Comparison of ENCODE assay signal across 8 cellular contexts in the genomic region with DNA sequence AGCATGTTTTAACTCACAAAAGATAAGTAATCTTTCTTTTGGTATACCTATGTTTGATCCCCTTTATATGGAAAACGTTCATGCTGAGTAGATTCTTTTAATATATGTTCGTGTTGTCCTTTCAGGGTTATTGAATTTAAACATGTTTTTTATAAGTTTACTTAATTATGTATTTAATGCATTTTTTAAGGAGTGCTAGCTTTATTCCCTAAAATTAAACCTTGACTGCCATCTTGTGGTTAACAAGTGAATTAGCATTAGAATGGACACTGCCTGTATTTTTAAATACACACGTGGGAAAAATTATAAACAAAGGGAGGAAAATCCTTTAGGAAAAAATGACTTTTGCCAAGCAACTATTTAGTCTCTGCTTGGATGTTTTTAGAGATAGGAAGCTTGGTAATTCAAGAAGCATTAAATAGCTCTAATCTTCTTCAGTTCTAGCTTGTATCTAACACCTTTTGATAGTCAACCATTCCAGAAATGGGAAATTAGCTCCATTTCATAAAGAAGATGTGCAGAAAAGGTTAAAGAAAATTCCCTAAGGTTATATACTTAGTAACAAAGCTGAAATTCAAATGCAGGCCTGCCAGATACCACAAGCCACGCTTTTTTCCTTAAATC. TPM values are rescaled to one million over a fixed set of nuclear protein-coding genes. Genes with fewer than 3 reads are reported as not detected.
DNase-seq lines count a peak whose midpoint lies in the region; ATAC-seq, FAIRE-seq and TF ChIP-seq lines count a peak whose summit lies in the region.

No MANE protein-coding gene starts in this region.

- H3K27me3 ChIP-seq in lung (ENCODE audit: control insufficient read depth, insufficient read depth): no peaks in the 10 kb centered on the region

- DNase-seq in GM12891 (ENCODE audit: insufficient read length, low spot score): no peak
- DNase-seq in NCI-H446 treated with DMSO at 0.1 percent for 48 hours (lab: John Stamatoyannopoulos, UW): peak; percentile 65
- DNase-seq in cardiac fibroblast (ENCODE audit: low read depth in 2 of 2): peak; percentile 65 to 67
- no peak for DNase-seq in lung (ENCODE audit: low spot score)
- DNase-seq in activated T-cell treated with anti-CD3 and anti-CD28 coated beads for 4 hours: no peak
- DNase-seq in amniotic stem cell (lab: John Stamatoyannopoulos, UW): no peak
- no peak for DNase-seq in activated naive CD4-positive, alpha-beta T cell treated with anti-CD3 and anti-CD28 coated beads, Interleukin-2, amount 50 U/mL, for 16 hours

- ATAC-seq in lung (ENCODE audit: insufficient read depth, low FRiP score): peak; percentile 63

- FAIRE-seq in GM12891 (lab: Jason Lieb, UNC): peak; percentile 59

- WGBS in lung, 2 donors: 18 to 24% methylated on average over 4 of the region's 4 CpGs

- TF ChIP-seq CTCF in 22Rv1 (IDR thresholded peaks at IDR 0.05): peak; percentile 78
- TF ChIP-seq CTCF in cardiac fibroblast (IDR thresholded peaks at IDR 0.05; ENCODE audit: low read depth, low read length): peak; percentile 60
- TF ChIP-seq CTCF in lung (IDR thresholded peaks at IDR 0.05; ENCODE audit: control extremely low read depth, extremely low read depth): peak; percentile 74

- H3K4me3 ChIP-seq in cardiac fibroblast (replicated peaks in 1 of 2; ENCODE audit: low read depth in 2 of 2, low read length in 2 of 2): no peak overlapping the region
- no peak overlapping the region for H3K4me3 ChIP-seq in lung

- H3K36me3 ChIP-seq in lung (ENCODE audit: control insufficient read depth in 2 of 2, insufficient read depth in 2 of 2, low read length in 2 of 2): no peaks in the 10 kb centered on the region

- TF ChIP-seq POLR2A in GM12891 (IDR thresholded peaks at IDR 0.05; ENCODE audit: low read depth, low read length): no peak

- no peaks in the 10 kb centered on the region for H3K9me3 ChIP-seq in lung (ENCODE audit: control insufficient read depth in 2 of 2, insufficient read depth in 1 of 2, low read length in 1 of 2)

- no peaks in the 10 kb centered on the region for H3K4me1 ChIP-seq in lung (ENCODE audit: control insufficient read depth in 2 of 2, insufficient read depth in 2 of 2, low read length in 2 of 2)

- H3K27ac ChIP-seq in 22Rv1: no peak overlapping the region
- H3K27ac ChIP-seq in lung (ENCODE audit: low read depth in 1 of 2, low read length in 1 of 2): no peak overlapping the region

TF ChIP-seq in GM12891, 5 proteins besides CTCF, POLR2A, EP300 and RAD21:
- TF ChIP-seq POU2F2 (IDR thresholded peaks at IDR 0.05; ENCODE audit: low read depth, low read length) (no peak), PAX5 (IDR thresholded peaks at IDR 0.05; ENCODE audit: insufficient read depth, low read length, severe bottlenecking) (no peak)

RNA-seq across cellular contexts. Expression of a gene that starts 43.0 kb away (rescaled TPM):
- not detected for polyA plus RNA-seq in GM12891 (2012; ENCODE audit: low read depth, missing spikeins)
- not detected for total RNA-seq in lung
- polyA plus RNA-seq in lung: not detected

Comparison
In these comparisons a context has a peak if more than half of its experiments do, and no peak if none do; other contexts are left out.
1. DNase-seq: peak in NCI-H446 treated with DMSO at 0.1 percent for 48 hours (single experiment) and cardiac fibroblast (2 of 2); none in GM12891 (single experiment), lung (single experiment), activated T-cell treated with anti-CD3 and anti-CD28 coated beads for 4 hours (single experiment), amniotic stem cell (single experiment) and activated naive CD4-positive, alpha-beta T cell treated with anti-CD3 and anti-CD28 coated beads, Interleukin-2, amount 50 U/mL, for 16 hours (single experiment).
2. Peak in every context shown above with its lines, with median percentiles within 50 percentile points of each other: CTCF ChIP-seq.